ENCODE assay signal across 7 cellular contexts in genomic region chr22:20266667-20267440, GRCh38. TPM values are rescaled to one million over a fixed set of nuclear protein-coding genes. Genes with fewer than 3 reads are reported as not detected.
A peak's percentile ranks its signal among the peaks of the same experiment; 100 is the strongest.
DNase-seq lines count a peak whose midpoint lies in the region; ATAC-seq, FAIRE-seq and TF ChIP-seq lines count a peak whose summit lies in the region.
"Not testable (repeated sequence)": the region's sequence is repeated elsewhere in the genome, so short reads cannot be mapped to it uniquely, and the experiment has no call there.

No MANE protein-coding gene starts in this region.

- not testable (repeated sequence) for H3F3A ChIP-seq in PC-3 (ENCODE audit: low read length, unreplicated experiment)

- intact Hi-C loops in PC-3 (cut with micrococcal nuclease); mammary epithelial cell (cut with micrococcal nuclease): not testable (repeated sequence)
- intact Hi-C loops in heart left ventricle (cut with DNase I): loop anchor here in 7 of 10 donors (2.0 to 10.0 kb wide), 5 partner anchors 26 to 110 kb away; no protein-coding TSS in a partner anchor

- H3K56ac ChIP-seq in mesendoderm (ENCODE audit: low read length): not testable (repeated sequence)

- H3K9me3 ChIP-seq in PC-3 (ENCODE audit: low read length); mammary epithelial cell (replicated peaks; ENCODE audit: insufficient read depth, low read length); heart left ventricle: not testable (repeated sequence)

- CTCF ChIA-PET in PC-3 (lab: Charles Lee); activated CD8-positive, alpha-beta T cell treated with anti-CD3 and anti-CD28 coated beads, Interleukin-2, amount 10 ng/mL, durations not matched to agents 7 days and 5 days (lab: Charles Lee); mammary epithelial cell (lab: Charles Lee; ENCODE audit: low non-redundant PET): not testable (repeated sequence)

- H3K4me3 Mint-ChIP-seq in activated CD8-positive, alpha-beta T cell treated with anti-CD3 and anti-CD28 coated beads, Interleukin-2, amount 10 ng/mL, durations not matched to agents 7 days and 5 days: peak overlapping the region; percentile 15

- not testable (repeated sequence) for H3K36me3 Mint-ChIP-seq in activated CD8-positive, alpha-beta T cell treated with anti-CD3 and anti-CD28 coated beads, Interleukin-2, amount 10 ng/mL, durations not matched to agents 7 days and 5 days (ENCODE audit: low read depth)

- H4K8ac ChIP-seq in mesendoderm (ENCODE audit: low read depth, low read length): not testable (repeated sequence)

- not testable (repeated sequence) for H3K9me2 ChIP-seq in PC-3 (replicated peaks; ENCODE audit: low read length)

- not testable (repeated sequence) for H2BK5ac ChIP-seq in mesendoderm (ENCODE audit: low read length)

- TF ChIP-seq CTCF in PC-3 (conservative IDR thresholded peaks at IDR 0.05; ENCODE audit: low read depth, low read length); mammary epithelial cell (conservative IDR thresholded peaks at IDR 0.05 in 1 of 2, IDR thresholded peaks at IDR 0.05 in 1 of 2; ENCODE audit: extremely low read depth in 1 of 2, insufficient read depth in 1 of 2, low read depth in 1 of 2, low read length in 2 of 2); heart left ventricle (IDR thresholded peaks at IDR 0.05): not testable (repeated sequence)

- not testable (repeated sequence) for H3K18ac ChIP-seq in mesendoderm (ENCODE audit: low read length)

- not testable (repeated sequence) for H3K4me1 ChIP-seq in PC-3 (ENCODE audit: insufficient read depth, low read length); mammary epithelial cell (ENCODE audit: insufficient read depth, low read length); mesendoderm (ENCODE audit: control insufficient read depth, low read depth, low read length)
- H3K4me1 ChIP-seq in heart left ventricle: peaks cover 0 to 17% (median 10%) of the 10 kb centered on the region in 12 donors

- not testable (repeated sequence) for H3K27me3 ChIP-seq in PC-3 (ENCODE audit: low read length); mammary epithelial cell (ENCODE audit: insufficient read depth, low read length); heart left ventricle; mesendoderm (ENCODE audit: insufficient read depth, low read length, poor library complexity)

- not testable (repeated sequence) for H3K79me2 ChIP-seq in PC-3 (ENCODE audit: low read length); mesendoderm (ENCODE audit: control insufficient read depth, insufficient read depth, low read length)
- peaks cover 21% of the 10 kb centered on the region for H3K79me2 ChIP-seq in mammary epithelial cell (ENCODE audit: insufficient read depth, low read length)

- not testable (repeated sequence) for H2AK5ac ChIP-seq in mesendoderm (ENCODE audit: low read length)

- not testable (repeated sequence) for H2BK120ac ChIP-seq in mesendoderm (ENCODE audit: low read depth, low read length)

- in situ Hi-C loops in mammary epithelial cell (cut with MboI; ENCODE audit: low sequenced_read_pairs in 2 of 2): not testable (repeated sequence)

- not testable (repeated sequence) for H3K36me3 ChIP-seq in PC-3 (ENCODE audit: low read depth, low read length); mammary epithelial cell (ENCODE audit: insufficient read depth, low read length); heart left ventricle; mesendoderm (ENCODE audit: control insufficient read depth, insufficient read depth, low read length)

- H4K5ac ChIP-seq in mesendoderm (ENCODE audit: low read length): not testable (repeated sequence)

- H3K9ac ChIP-seq in PC-3 (ENCODE audit: low read length); mammary epithelial cell (ENCODE audit: insufficient read depth, low read length): not testable (repeated sequence)
- H3K9ac ChIP-seq in mesendoderm (ENCODE audit: low read length): peak overlapping the region; percentile 9

- not testable (repeated sequence) for H3K9me3 Mint-ChIP-seq in activated CD8-positive, alpha-beta T cell treated with anti-CD3 and anti-CD28 coated beads, Interleukin-2, amount 10 ng/mL, durations not matched to agents 7 days and 5 days (ENCODE audit: insufficient read depth)

- not testable (repeated sequence) for H3K27ac ChIP-seq in PC-3 (ENCODE audit: low read length); mammary epithelial cell (ENCODE audit: insufficient read depth, low read depth, low read length); heart left ventricle; mesendoderm (ENCODE audit: low read depth, low read length); skin epidermis

- H3K4me1 Mint-ChIP-seq in activated CD8-positive, alpha-beta T cell treated with anti-CD3 and anti-CD28 coated beads, Interleukin-2, amount 10 ng/mL, durations not matched to agents 7 days and 5 days (ENCODE audit: low read depth): not testable (repeated sequence)

- not testable (repeated sequence) for DNase-seq in GM12891 (ENCODE audit: insufficient read length, low spot score); PC-3; activated CD8-positive, alpha-beta T cell treated with anti-CD3 and anti-CD28 coated beads, Interleukin-2, amount 10 ng/mL, durations not matched to agents 7 days and 5 days; mammary epithelial cell; heart left ventricle; mesendoderm

- not testable (repeated sequence) for H2BK15ac ChIP-seq in mesendoderm (replicated peaks; ENCODE audit: low read depth)

- H2AFZ ChIP-seq in PC-3 (ENCODE audit: low read length): 0 out of 2 replicates have a peak overlapping the region, but pooled peaks have one; percentile 30
- H2AFZ ChIP-seq in mammary epithelial cell (ENCODE audit: low read depth, low read length): peak overlapping the region; percentile 87

- not testable (repeated sequence) for H3K4ac ChIP-seq in mesendoderm (ENCODE audit: low read depth, low read length)

- H3K27me3 Mint-ChIP-seq in activated CD8-positive, alpha-beta T cell treated with anti-CD3 and anti-CD28 coated beads, Interleukin-2, amount 10 ng/mL, durations not matched to agents 7 days and 5 days (ENCODE audit: low read depth): not testable (repeated sequence)

- peak overlapping the region; percentile 99 for H3K23ac ChIP-seq in mesendoderm (ENCODE audit: low read length)

- not testable (repeated sequence) for ATAC-seq in PC-3; activated CD8-positive, alpha-beta T cell treated with anti-CD3 and anti-CD28 coated beads, Interleukin-2, amount 10 ng/mL, durations not matched to agents 7 days and 5 days; heart left ventricle

- TF ChIP-seq POLR2A in GM12891 (IDR thresholded peaks at IDR 0.05; ENCODE audit: low read depth, low read length); heart left ventricle (IDR thresholded peaks at IDR 0.05): not testable (repeated sequence)

- H3K27ac Mint-ChIP-seq in activated CD8-positive, alpha-beta T cell treated with anti-CD3 and anti-CD28 coated beads, Interleukin-2, amount 10 ng/mL, durations not matched to agents 7 days and 5 days: peak overlapping the region; percentile 28

- POLR2A ChIA-PET in PC-3 (lab: Charles Lee; ENCODE audit: unreplicated experiment); activated CD8-positive, alpha-beta T cell treated with anti-CD3 and anti-CD28 coated beads, Interleukin-2, amount 10 ng/mL, durations not matched to agents 7 days and 5 days (lab: Charles Lee): not testable (repeated sequence)

- BruUV-seq in PC-3 (replicated peaks; lab: Mats Ljungman, UMichigan); mammary epithelial cell (replicated peaks; lab: Mats Ljungman, UMichigan): not testable (repeated sequence)

- H3K4me3 ChIP-seq in PC-3 (ENCODE audit: low read length) (peak overlapping the region; percentile 63), mammary epithelial cell (replicated peaks in 1 of 3; ENCODE audit: insufficient read depth in 1 of 3, low read depth in 2 of 3, low read length in 3 of 3) (peak overlapping the region; percentile 59 to 60 (median 60)), heart left ventricle (peak overlapping the region in 9 of 12 donors; percentile 40 to 79 (median 54)), skin epidermis (peak overlapping the region; percentile 20 to 56 (median 47))
- H3K4me3 ChIP-seq in mesendoderm (ENCODE audit: low read length): not testable (repeated sequence)

- not testable (repeated sequence) for H4K20me1 ChIP-seq in PC-3 (ENCODE audit: low read length); mammary epithelial cell (ENCODE audit: insufficient read depth, low read length)

- dilution Hi-C loops in mammary epithelial cell (cut with HindIII; ENCODE audit: low sequenced_read_pairs): not testable (repeated sequence)

- H3K4me2 ChIP-seq in PC-3 (ENCODE audit: low read length) (peak overlapping the region; percentile 81), mammary epithelial cell (ENCODE audit: insufficient read depth, low read depth, low read length) (peak overlapping the region; percentile 89)
- H3K4me2 ChIP-seq in mesendoderm (ENCODE audit: low read length): not testable (repeated sequence)

- WGBS in mammary epithelial cell (ENCODE audit: low coverage, missing lambda C conversion rate): 46% methylated on average over 12 of the region's 33 CpGs
- WGBS in heart left ventricle, 4 donors: 70 to 93% (median 71%) methylated on average over 15 to 33 of the region's 33 CpGs
- no CpG with 5 or more reads among the region's 33 CpGs for WGBS in mesendoderm (ENCODE audit: extremely low coverage, insufficient coverage, low lambda C conversion rate)

- FAIRE-seq in GM12891 (lab: Jason Lieb, UNC): peak; percentile 35

- H3K79me1 ChIP-seq in mesendoderm (ENCODE audit: low read length): not testable (repeated sequence)

RNA-seq across cellular contexts. Expression of gene RTN4R, which starts 1.3 kb away (rescaled TPM):
- 0.35 TPM for polyA plus RNA-seq in GM12891 (2012; ENCODE audit: low read depth, missing spikeins)
- total RNA-seq in PC-3 (2014; rRNA removed): 10.4 and 12.2 TPM in 2 replicates
- 1 to 10 TPM; 3.7 to 3.8 TPM for total RNA-seq in activated CD8-positive, alpha-beta T cell treated with anti-CD3 and anti-CD28 coated beads, Interleukin-2, amount 10 ng/mL, durations not matched to agents 7 days and 5 days
- 10 to 100 TPM in 1 of 2 donors, 1 to 10 TPM in 1; 3.8 to 10.5 TPM for total RNA-seq in mammary epithelial cell
- polyA plus RNA-seq in mammary epithelial cell: 10.5 TPM
- polyA minus RNA-seq in mammary epithelial cell: 2.4 TPM
- total RNA-seq in heart left ventricle: 1 to 10 TPM in 7 of 9 donors, under 1 TPM in 2; 0.53 to 2.6 (median 1.4) TPM
- polyA plus RNA-seq in heart left ventricle: 1 to 10 TPM; 1.3 to 1.8 TPM
- 17.3 TPM for polyA plus RNA-seq in mesendoderm (2013, experiment 1 of 2)
- polyA plus RNA-seq in mesendoderm (2013, experiment 2 of 2): 17.0 TPM

RNA-seq across cellular contexts. Expression of gene DGCR6L, which starts 53.0 kb away (rescaled TPM):
- 15.0 TPM for polyA plus RNA-seq in GM12891 (2012; ENCODE audit: low read depth, missing spikeins)
- 78.1 and 84.8 TPM in 2 replicates for total RNA-seq in PC-3 (2014; rRNA removed)
- 10 to 100 TPM; 50.4 to 56.3 TPM for total RNA-seq in activated CD8-positive, alpha-beta T cell treated with anti-CD3 and anti-CD28 coated beads, Interleukin-2, amount 10 ng/mL, durations not matched to agents 7 days and 5 days
- total RNA-seq in mammary epithelial cell: 10 to 100 TPM; 28.7 to 40.8 TPM
- polyA plus RNA-seq in mammary epithelial cell: 40.6 TPM
- polyA minus RNA-seq in mammary epithelial cell: 6.7 TPM
- 100 to 1,000 TPM in 1 of 9 donors, 10 to 100 TPM in 8; 31.8 to 101 (median 39.2) TPM for total RNA-seq in heart left ventricle
- polyA plus RNA-seq in heart left ventricle: 10 to 100 TPM; 48.4 to 83.7 TPM
- polyA plus RNA-seq in mesendoderm (2013, experiment 1 of 2): 27.2 TPM
- polyA plus RNA-seq in mesendoderm (2013, experiment 2 of 2): 27.9 TPM
